Comparison of ENCODE assay signal across 23 cellular contexts in the genomic region with DNA sequence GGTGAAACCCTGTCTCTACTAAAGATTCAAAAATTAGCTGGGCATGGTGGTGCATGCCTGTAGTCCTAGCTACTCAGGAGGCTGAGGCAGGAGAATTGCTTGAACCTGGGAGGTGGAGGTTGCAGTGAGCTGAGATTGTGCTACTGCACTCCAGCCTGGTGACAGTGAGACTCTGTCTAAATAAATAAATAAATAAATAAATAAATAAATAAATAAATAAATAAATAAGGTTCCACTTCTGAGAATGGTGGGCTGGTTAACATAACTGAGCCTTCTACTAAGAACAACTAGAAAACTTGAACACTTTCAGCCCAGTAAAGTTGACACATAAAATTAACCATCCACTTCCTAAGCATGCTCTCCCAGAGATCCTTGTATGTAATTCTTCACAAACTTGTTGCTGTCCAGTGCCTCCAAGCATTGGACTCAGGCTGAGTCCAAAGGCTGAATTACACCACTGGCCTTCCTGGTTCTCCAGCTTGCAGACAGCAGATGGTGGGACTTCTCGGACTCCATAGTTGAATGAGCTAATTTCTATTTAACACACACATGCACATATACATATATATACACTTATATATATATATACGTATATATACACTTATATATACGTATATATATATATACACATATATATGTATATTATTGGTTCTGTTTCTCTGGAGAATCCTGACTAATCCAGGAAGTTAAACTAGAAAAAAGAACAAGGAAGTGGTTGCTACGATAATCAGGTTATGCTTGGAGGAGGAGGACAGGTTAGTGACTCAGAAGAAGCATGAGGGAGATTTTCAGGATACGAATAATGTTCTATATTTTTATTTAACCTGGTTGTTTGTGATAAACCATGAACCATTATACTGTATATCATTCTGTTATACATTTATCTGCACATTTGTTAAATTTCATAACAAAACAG.
DNase-seq lines count a peak whose midpoint lies in the region; ATAC-seq, FAIRE-seq and TF ChIP-seq lines count a peak whose summit lies in the region.
"Had no signal": no experiment of that assay in that cellular context is flagged by ENCODE, and none has a peak within 500 bp of the region (broad histone marks: within the 10 kb centered on the region; RNA-seq: fewer than 3 reads in every experiment).

No MANE protein-coding gene starts in this region.

- TF ChIP-seq EP300 in A549 (IDR thresholded peaks at IDR 0.05): no peak

- H3K4me3 ChIP-seq in A549: no peak overlapping the region
- H3K4me3 ChIP-seq in keratinocyte (ENCODE audit: control insufficient read depth in 2 of 3, extremely low read depth in 1 of 3, insufficient read depth in 2 of 3, low read depth in 1 of 3, low read length in 3 of 3): no peak overlapping the region
- H3K4me3 ChIP-seq: lung, suprapubic skin had no signal

- no peak overlapping the region for H3K27ac ChIP-seq in A549
- H3K27ac ChIP-seq in keratinocyte (ENCODE audit: control insufficient read depth, insufficient read depth, low read length): no peak overlapping the region
- H3K27ac ChIP-seq: HL-60, KMS-11, suprapubic skin had no signal

- no peak for ATAC-seq in A549
- no peak for ATAC-seq in HG03378 (IDR thresholded peaks at IDR 0.05; ENCODE audit: unreplicated experiment)
- no peak for ATAC-seq in GM19324 (IDR thresholded peaks at IDR 0.05; ENCODE audit: low FRiP score, unreplicated experiment)
- ATAC-seq: naive thymus-derived CD4-positive, alpha-beta T cell had no signal

- no peaks in the 10 kb centered on the region for H4K20me1 ChIP-seq in keratinocyte (ENCODE audit: control insufficient read depth, extremely low read depth, insufficient read depth, low read length)

- H3K9me1 ChIP-seq in keratinocyte (ENCODE audit: control insufficient read depth, extremely low read depth, insufficient read depth, low read length): no peaks in the 10 kb centered on the region

- no peak for TF ChIP-seq POLR2A in A549 (IDR thresholded peaks at IDR 0.05; ENCODE audit: low read length)

- H3K79me2 ChIP-seq in keratinocyte (ENCODE audit: control insufficient read depth, insufficient read depth, low read length): no peaks in the 10 kb centered on the region

- TF ChIP-seq CTCF in A549 (IDR thresholded peaks at IDR 0.05): no peak
- no peak for TF ChIP-seq CTCF in keratinocyte (optimal IDR thresholded peaks at IDR 0.05 in 1 of 3, IDR thresholded peaks at IDR 0.05 in 1 of 3, conservative IDR thresholded peaks at IDR 0.05 in 1 of 3; ENCODE audit: extremely low read depth in 1 of 3, insufficient read depth in 2 of 3, low read length in 3 of 3)

- no peak for TF ChIP-seq RAD21 in A549 (conservative IDR thresholded peaks at IDR 0.05 in 1 of 2, IDR thresholded peaks at IDR 0.05 in 1 of 2)

- no peak overlapping the region for H3K9ac ChIP-seq in keratinocyte (ENCODE audit: control insufficient read depth, extremely low read depth, insufficient read depth, low read length)
- H3K9ac ChIP-seq: KMS-11 had no signal

- no peaks in the 10 kb centered on the region for H3K9me3 ChIP-seq in A549
- no peaks in the 10 kb centered on the region for H3K9me3 ChIP-seq in keratinocyte (ENCODE audit: control insufficient read depth, low read depth, low read length)
- H3K9me3 ChIP-seq: suprapubic skin had no signal

- H3K4me2 ChIP-seq in A549 (peak overlapping the region; percentile 28; the same call in 1 of the 3 replicates), keratinocyte (ENCODE audit: control insufficient read depth, extremely low read depth, insufficient read depth, low read depth, low read length) (no peak overlapping the region)
- H3K4me2 ChIP-seq: KMS-11 had no signal

- POLR2A ChIA-PET in A549 (lab: Yijun Ruan, JAX): interaction anchor here (1.0 kb wide), 1 partner anchor 17 kb away, joined by 4 read pairs; no protein-coding TSS in a partner anchor

- H2AFZ ChIP-seq in keratinocyte (ENCODE audit: control insufficient read depth, low read length): no peak overlapping the region

- H3K4me1 ChIP-seq in A549 (0 out of 3 replicates have a peak, but pooled peaks cover 3% of the 10 kb centered on the region), keratinocyte (ENCODE audit: control insufficient read depth, extremely low read depth, insufficient read depth, low read length) (no peaks in the 10 kb centered on the region)
- H3K4me1 ChIP-seq: suprapubic skin had no signal

- CTCF ChIA-PET in A549 (lab: Yijun Ruan, JAX): interaction anchor here (1.0 to 1.3 kb wide), 3 partner anchors 15 to 199 kb away, joined by 3 to 4 read pairs (median 3); no protein-coding TSS in a partner anchor

- FAIRE-seq in A549 (lab: Jason Lieb, UNC) (no peak), keratinocyte (lab: Jason Lieb, UNC) (peak; percentile 9)

- dilution Hi-C loops in keratinocyte (cut with MboI; ENCODE audit: extremely low pct_ligation_motif_present, low sequenced_read_pairs): no loop called here

- H3K27me3 ChIP-seq in keratinocyte (ENCODE audit: control insufficient read depth, extremely low read depth, insufficient read depth, low read length): no peaks in the 10 kb centered on the region
- H3K27me3 ChIP-seq: suprapubic skin had no signal

- peak in 1 of 2 experiments; percentile 35 for DNase-seq in A549 (ENCODE audit: low read depth in 1 of 2, low spot score in 1 of 2)
- DNase-seq in HT-29 (ENCODE audit: low spot score): peak; percentile 91
- DNase-seq in amniotic epithelial cell (ENCODE audit: low read depth): peak; percentile 43
- DNase-seq in keratinocyte (ENCODE audit: low read depth, low spot score): no peak
- DNase-seq in NCI-H128 (lab: John Stamatoyannopoulos, UW; ENCODE audit: unreplicated experiment): no peak
- no peak for DNase-seq in NCI-H1436 (lab: John Stamatoyannopoulos, UW)
- DNase-seq: activated CD4-positive, CD25-positive, alpha-beta regulatory T cell treated with anti-CD3 and anti-CD28 coated beads, Interleukin-2, amount 50 U/mL, for 72 hours; activated effector memory CD4-positive, alpha-beta T cell treated with anti-CD3 and anti-CD28 coated beads, Interleukin-2, amount 50 U/mL, for 16 hours; amniotic stem cell; CD8-positive, alpha-beta memory T cell; naive thymus-derived CD4-positive, alpha-beta T cell; NCI-H1105 treated with DMSO at 0.1 percent for 48 hours; NCI-H2171; posterior cingulate gyrus; SHP77 treated with DMSO at 0.1 percent for 48 hours; stimulated activated CD4-positive, alpha-beta T cell treated with anti-CD3 and anti-CD28 coated beads, Interleukin-4, amount 100 ng/mL, for 4 hours; stimulated activated CD8-positive, alpha-beta memory T cell treated with anti-CD3 and anti-CD28 coated beads, Interleukin-4, amount 100 ng/mL, for 48 hours had no signal

- H3K36me3 ChIP-seq in keratinocyte (ENCODE audit: control insufficient read depth in 2 of 2, extremely low read depth in 1 of 2, insufficient read depth in 2 of 2, low read length in 2 of 2): no peaks in the 10 kb centered on the region
- H3K36me3 ChIP-seq: suprapubic skin had no signal

- 51% methylated on average over 5 of the region's 5 CpGs for WGBS in A549 (ENCODE audit: missing lambda C conversion rate)

TF ChIP-seq in A549, 52 proteins besides CTCF, POLR2A, EP300 and RAD21:
- TF ChIP-seq CBX2 (IDR thresholded peaks at IDR 0.05; ENCODE audit: borderline replicate concordance, low read depth) (no peak), ZSCAN20 (CRISPR knock-in tag; IDR thresholded peaks at IDR 0.05) (no peak), ZC3H11A (IDR thresholded peaks at IDR 0.05) (peak; percentile 49), SREBF2 (IDR thresholded peaks at IDR 0.05) (no peak)

Comparison
In these comparisons a context has a peak if more than half of its experiments do, and no peak if none do; other contexts are left out.
1. DNase-seq: peak in HT-29 (single experiment) and amniotic epithelial cell (single experiment); none in keratinocyte (single experiment), NCI-H128 (single experiment) and NCI-H1436 (single experiment).